In genomic region chrX:12065251-12065650, GRCh38 we compare ENCODE assay signal across 1 cellular context.
TF ChIP-seq lines count a peak whose summit lies in the region.

No MANE protein-coding gene starts in this region.

TF ChIP-seq in WTC11, 78 proteins besides CTCF, POLR2A, EP300 and RAD21 (continued from another document):
- no peak for TF ChIP-seq JUN (CRISPR knock-in tag; IDR thresholded peaks at IDR 0.05)
- TF ChIP-seq, protein P1, sequence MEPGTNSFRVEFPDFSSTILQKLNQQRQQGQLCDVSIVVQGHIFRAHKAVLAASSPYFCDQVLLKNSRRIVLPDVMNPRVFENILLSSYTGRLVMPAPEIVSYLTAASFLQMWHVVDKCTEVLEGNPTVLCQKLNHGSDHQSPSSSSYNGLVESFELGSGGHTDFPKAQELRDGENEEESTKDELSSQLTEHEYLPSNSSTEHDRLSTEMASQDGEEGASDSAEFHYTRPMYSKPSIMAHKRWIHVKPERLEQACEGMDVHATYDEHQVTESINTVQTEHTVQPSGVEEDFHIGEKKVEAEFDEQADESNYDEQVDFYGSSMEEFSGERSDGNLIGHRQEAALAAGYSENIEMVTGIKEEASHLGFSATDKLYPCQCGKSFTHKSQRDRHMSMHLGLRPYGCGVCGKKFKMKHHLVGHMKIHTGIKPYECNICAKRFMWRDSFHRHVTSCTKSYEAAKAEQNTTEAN (CRISPR knock-in tag; IDR thresholded peaks at IDR 0.05), result no peak
- no peak for TF ChIP-seq NR3C1 (CRISPR knock-in tag; conservative IDR thresholded peaks at IDR 0.05; ENCODE audit: low read depth)
- TF ChIP-seq, protein P2, sequence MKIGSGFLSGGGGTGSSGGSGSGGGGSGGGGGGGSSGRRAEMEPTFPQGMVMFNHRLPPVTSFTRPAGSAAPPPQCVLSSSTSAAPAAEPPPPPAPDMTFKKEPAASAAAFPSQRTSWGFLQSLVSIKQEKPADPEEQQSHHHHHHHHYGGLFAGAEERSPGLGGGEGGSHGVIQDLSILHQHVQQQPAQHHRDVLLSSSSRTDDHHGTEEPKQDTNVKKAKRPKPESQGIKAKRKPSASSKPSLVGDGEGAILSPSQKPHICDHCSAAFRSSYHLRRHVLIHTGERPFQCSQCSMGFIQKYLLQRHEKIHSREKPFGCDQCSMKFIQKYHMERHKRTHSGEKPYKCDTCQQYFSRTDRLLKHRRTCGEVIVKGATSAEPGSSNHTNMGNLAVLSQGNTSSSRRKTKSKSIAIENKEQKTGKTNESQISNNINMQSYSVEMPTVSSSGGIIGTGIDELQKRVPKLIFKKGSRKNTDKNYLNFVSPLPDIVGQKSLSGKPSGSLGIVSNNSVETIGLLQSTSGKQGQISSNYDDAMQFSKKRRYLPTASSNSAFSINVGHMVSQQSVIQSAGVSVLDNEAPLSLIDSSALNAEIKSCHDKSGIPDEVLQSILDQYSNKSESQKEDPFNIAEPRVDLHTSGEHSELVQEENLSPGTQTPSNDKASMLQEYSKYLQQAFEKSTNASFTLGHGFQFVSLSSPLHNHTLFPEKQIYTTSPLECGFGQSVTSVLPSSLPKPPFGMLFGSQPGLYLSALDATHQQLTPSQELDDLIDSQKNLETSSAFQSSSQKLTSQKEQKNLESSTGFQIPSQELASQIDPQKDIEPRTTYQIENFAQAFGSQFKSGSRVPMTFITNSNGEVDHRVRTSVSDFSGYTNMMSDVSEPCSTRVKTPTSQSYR (CRISPR knock-in tag; IDR thresholded peaks at IDR 0.05), result no peak
